ENCODE assay signal across 1 cellular context in the genomic region with DNA sequence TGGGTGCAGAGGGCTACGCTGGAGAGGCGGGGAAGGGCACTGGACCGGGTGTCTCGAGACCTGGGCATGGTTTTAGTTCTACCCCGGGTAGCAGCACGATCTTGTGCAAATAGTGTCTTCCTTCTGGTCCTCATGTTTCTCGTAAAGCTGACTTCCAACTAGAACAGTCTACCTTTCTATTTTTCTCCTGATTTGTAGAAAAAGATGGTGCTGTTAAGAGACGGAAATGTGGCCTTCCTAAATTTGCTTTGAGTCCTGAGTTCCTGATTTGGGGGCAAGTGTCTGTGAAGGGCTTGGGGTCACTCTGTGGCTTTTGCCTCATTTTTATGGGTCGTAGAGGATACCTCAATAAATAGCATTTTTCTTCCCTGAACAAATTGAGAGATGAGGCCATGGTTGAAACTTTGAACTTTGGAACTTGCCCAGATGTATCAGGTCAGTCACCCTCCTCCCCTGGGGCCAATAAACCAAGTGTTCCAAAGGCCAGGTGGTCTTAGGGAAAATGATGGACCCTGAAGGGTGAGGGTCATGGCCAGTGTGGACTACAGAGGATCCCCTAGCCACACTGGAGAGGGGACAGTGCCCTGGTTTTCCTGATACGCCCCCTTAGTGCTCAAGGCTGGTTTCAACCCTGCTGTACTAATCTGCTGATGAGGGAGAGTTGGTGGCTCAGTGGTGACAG.
TF ChIP-seq lines count a peak whose summit lies in the region.

No MANE protein-coding gene starts in this region.

TF ChIP-seq in HepG2, 621 proteins besides CTCF, POLR2A, EP300 and RAD21 (continued from another document and continues in another):
- TF ChIP-seq CCDC6 (CRISPR knock-in tag; IDR thresholded peaks at IDR 0.05), result no peak
- TF ChIP-seq, protein P1, sequence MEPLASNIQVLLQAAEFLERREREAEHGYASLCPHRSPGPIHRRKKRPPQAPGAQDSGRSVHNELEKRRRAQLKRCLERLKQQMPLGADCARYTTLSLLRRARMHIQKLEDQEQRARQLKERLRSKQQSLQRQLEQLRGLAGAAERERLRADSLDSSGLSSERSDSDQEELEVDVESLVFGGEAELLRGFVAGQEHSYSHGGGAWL (CRISPR knock-in tag; IDR thresholded peaks at IDR 0.05), result no peak
- no peak for TF ChIP-seq ZBTB21 (CRISPR knock-in tag; IDR thresholded peaks at IDR 0.05)
- TF ChIP-seq, protein P2, sequence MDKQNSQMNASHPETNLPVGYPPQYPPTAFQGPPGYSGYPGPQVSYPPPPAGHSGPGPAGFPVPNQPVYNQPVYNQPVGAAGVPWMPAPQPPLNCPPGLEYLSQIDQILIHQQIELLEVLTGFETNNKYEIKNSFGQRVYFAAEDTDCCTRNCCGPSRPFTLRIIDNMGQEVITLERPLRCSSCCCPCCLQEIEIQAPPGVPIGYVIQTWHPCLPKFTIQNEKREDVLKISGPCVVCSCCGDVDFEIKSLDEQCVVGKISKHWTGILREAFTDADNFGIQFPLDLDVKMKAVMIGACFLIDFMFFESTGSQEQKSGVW (CRISPR knock-in tag; IDR thresholded peaks at IDR 0.05; ENCODE audit: borderline replicate concordance), result no peak
- TF ChIP-seq JUNB (CRISPR knock-in tag; IDR thresholded peaks at IDR 0.05; ENCODE audit: borderline replicate concordance), result no peak
- no peak for TF ChIP-seq NAIF1 (CRISPR knock-in tag; IDR thresholded peaks at IDR 0.05; ENCODE audit: borderline replicate concordance)
- TF ChIP-seq TBP (CRISPR knock-in tag; IDR thresholded peaks at IDR 0.05), result no peak
- TF ChIP-seq, protein P3, sequence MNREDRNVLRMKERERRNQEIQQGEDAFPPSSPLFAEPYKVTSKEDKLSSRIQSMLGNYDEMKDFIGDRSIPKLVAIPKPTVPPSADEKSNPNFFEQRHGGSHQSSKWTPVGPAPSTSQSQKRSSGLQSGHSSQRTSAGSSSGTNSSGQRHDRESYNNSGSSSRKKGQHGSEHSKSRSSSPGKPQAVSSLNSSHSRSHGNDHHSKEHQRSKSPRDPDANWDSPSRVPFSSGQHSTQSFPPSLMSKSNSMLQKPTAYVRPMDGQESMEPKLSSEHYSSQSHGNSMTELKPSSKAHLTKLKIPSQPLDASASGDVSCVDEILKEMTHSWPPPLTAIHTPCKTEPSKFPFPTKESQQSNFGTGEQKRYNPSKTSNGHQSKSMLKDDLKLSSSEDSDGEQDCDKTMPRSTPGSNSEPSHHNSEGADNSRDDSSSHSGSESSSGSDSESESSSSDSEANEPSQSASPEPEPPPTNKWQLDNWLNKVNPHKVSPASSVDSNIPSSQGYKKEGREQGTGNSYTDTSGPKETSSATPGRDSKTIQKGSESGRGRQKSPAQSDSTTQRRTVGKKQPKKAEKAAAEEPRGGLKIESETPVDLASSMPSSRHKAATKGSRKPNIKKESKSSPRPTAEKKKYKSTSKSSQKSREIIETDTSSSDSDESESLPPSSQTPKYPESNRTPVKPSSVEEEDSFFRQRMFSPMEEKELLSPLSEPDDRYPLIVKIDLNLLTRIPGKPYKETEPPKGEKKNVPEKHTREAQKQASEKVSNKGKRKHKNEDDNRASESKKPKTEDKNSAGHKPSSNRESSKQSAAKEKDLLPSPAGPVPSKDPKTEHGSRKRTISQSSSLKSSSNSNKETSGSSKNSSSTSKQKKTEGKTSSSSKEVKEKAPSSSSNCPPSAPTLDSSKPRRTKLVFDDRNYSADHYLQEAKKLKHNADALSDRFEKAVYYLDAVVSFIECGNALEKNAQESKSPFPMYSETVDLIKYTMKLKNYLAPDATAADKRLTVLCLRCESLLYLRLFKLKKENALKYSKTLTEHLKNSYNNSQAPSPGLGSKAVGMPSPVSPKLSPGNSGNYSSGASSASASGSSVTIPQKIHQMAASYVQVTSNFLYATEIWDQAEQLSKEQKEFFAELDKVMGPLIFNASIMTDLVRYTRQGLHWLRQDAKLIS (CRISPR knock-in tag; IDR thresholded peaks at IDR 0.05), result no peak
- TF ChIP-seq, protein P4, sequence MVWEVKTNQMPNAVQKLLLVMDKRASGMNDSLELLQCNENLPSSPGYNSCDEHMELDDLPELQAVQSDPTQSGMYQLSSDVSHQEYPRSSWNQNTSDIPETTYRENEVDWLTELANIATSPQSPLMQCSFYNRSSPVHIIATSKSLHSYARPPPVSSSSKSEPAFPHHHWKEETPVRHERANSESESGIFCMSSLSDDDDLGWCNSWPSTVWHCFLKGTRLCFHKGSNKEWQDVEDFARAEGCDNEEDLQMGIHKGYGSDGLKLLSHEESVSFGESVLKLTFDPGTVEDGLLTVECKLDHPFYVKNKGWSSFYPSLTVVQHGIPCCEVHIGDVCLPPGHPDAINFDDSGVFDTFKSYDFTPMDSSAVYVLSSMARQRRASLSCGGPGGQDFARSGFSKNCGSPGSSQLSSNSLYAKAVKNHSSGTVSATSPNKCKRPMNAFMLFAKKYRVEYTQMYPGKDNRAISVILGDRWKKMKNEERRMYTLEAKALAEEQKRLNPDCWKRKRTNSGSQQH (CRISPR knock-in tag; IDR thresholded peaks at IDR 0.05; ENCODE audit: low read depth), result 0 out of 2 replicates have a peak, but pooled peaks have one; percentile 23
- no peak for TF ChIP-seq NFYC (CRISPR knock-in tag; IDR thresholded peaks at IDR 0.05)
- no peak for TF ChIP-seq KDM3A (CRISPR knock-in tag; IDR thresholded peaks at IDR 0.05; ENCODE audit: low read depth)
- TF ChIP-seq, protein P5, sequence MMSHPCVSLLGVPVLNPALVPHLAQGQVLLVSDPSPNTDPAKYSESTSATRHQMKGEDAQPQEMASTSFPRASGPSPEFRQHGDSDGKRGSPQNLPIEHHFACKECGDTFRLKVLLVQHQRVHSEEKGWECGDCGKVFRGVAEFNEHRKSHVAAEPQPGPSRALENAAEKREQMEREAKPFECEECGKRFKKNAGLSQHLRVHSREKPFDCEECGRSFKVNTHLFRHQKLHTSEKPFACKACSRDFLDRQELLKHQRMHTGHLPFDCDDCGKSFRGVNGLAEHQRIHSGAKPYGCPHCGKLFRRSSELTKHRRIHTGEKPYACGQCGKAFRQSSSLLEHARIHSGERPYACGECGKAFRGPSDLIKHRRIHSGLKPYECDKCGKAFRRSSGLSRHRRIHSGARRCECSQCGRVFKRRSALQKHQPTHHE (CRISPR knock-in tag; IDR thresholded peaks at IDR 0.05; ENCODE audit: borderline replicate concordance), result no peak
- TF ChIP-seq KLF12 (CRISPR knock-in tag; IDR thresholded peaks at IDR 0.05; ENCODE audit: borderline replicate concordance), result 0 out of 2 replicates have a peak, but pooled peaks have one; percentile 7
- no peak for TF ChIP-seq ZNF549 (CRISPR knock-in tag; IDR thresholded peaks at IDR 0.05)
- no peak for TF ChIP-seq ZNF33A (CRISPR knock-in tag; IDR thresholded peaks at IDR 0.05; ENCODE audit: borderline replicate concordance)
- TF ChIP-seq FOXP1 (IDR thresholded peaks at IDR 0.05), result no peak
- TF ChIP-seq FOXP1 (CRISPR knock-in tag; IDR thresholded peaks at IDR 0.05), result no peak
- no peak for TF ChIP-seq MBNL3 (CRISPR knock-in tag; conservative IDR thresholded peaks at IDR 0.05)
- no peak for TF ChIP-seq GLI4 (CRISPR knock-in tag; IDR thresholded peaks at IDR 0.05; ENCODE audit: borderline replicate concordance)
- TF ChIP-seq RXRA (CRISPR knock-in tag; IDR thresholded peaks at IDR 0.05), result peak; percentile 48; the same call in 1 of the 2 replicates
- TF ChIP-seq, protein P6, sequence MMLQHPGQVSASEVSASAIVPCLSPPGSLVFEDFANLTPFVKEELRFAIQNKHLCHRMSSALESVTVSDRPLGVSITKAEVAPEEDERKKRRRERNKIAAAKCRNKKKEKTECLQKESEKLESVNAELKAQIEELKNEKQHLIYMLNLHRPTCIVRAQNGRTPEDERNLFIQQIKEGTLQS (CRISPR knock-in tag; IDR thresholded peaks at IDR 0.05), result no peak; the same call in 1 of the 2 replicates
- TF ChIP-seq, protein P7, sequence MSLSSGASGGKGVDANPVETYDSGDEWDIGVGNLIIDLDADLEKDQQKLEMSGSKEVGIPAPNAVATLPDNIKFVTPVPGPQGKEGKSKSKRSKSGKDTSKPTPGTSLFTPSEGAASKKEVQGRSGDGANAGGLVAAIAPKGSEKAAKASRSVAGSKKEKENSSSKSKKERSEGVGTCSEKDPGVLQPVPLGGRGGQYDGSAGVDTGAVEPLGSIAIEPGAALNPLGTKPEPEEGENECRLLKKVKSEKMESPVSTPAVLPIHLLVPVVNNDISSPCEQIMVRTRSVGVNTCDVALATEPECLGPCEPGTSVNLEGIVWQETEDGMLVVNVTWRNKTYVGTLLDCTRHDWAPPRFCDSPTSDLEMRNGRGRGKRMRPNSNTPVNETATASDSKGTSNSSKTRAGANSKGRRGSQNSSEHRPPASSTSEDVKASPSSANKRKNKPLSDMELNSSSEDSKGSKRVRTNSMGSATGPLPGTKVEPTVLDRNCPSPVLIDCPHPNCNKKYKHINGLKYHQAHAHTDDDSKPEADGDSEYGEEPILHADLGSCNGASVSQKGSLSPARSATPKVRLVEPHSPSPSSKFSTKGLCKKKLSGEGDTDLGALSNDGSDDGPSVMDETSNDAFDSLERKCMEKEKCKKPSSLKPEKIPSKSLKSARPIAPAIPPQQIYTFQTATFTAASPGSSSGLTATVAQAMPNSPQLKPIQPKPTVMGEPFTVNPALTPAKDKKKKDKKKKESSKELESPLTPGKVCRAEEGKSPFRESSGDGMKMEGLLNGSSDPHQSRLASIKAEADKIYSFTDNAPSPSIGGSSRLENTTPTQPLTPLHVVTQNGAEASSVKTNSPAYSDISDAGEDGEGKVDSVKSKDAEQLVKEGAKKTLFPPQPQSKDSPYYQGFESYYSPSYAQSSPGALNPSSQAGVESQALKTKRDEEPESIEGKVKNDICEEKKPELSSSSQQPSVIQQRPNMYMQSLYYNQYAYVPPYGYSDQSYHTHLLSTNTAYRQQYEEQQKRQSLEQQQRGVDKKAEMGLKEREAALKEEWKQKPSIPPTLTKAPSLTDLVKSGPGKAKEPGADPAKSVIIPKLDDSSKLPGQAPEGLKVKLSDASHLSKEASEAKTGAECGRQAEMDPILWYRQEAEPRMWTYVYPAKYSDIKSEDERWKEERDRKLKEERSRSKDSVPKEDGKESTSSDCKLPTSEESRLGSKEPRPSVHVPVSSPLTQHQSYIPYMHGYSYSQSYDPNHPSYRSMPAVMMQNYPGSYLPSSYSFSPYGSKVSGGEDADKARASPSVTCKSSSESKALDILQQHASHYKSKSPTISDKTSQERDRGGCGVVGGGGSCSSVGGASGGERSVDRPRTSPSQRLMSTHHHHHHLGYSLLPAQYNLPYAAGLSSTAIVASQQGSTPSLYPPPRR (CRISPR knock-in tag; IDR thresholded peaks at IDR 0.05; ENCODE audit: borderline replicate concordance), result no peak
- TF ChIP-seq ZNF326 (CRISPR knock-in tag; IDR thresholded peaks at IDR 0.05; ENCODE audit: borderline replicate concordance), result no peak
- TF ChIP-seq KDM6A (CRISPR knock-in tag; IDR thresholded peaks at IDR 0.05; ENCODE audit: low read depth), result 0 out of 2 replicates have a peak, but pooled peaks have one; percentile 6
- no peak for TF ChIP-seq ZNF331 (CRISPR knock-in tag; IDR thresholded peaks at IDR 0.05)
- peak; percentile 58 for TF ChIP-seq ASH2L (IDR thresholded peaks at IDR 0.05; ENCODE audit: insufficient read length, low read depth, low read length)
- no peak for TF ChIP-seq HOXA3 (CRISPR knock-in tag; IDR thresholded peaks at IDR 0.05)
- TF ChIP-seq ZNF230 (CRISPR knock-in tag; IDR thresholded peaks at IDR 0.05), result no peak; the same call in 1 of the 2 replicates
- peak; percentile 82 for TF ChIP-seq NR2F6 (IDR thresholded peaks at IDR 0.05)
- peak; percentile 74 for TF ChIP-seq NR2F6 (CRISPR knock-in tag; IDR thresholded peaks at IDR 0.05)
- TF ChIP-seq, protein P8, sequence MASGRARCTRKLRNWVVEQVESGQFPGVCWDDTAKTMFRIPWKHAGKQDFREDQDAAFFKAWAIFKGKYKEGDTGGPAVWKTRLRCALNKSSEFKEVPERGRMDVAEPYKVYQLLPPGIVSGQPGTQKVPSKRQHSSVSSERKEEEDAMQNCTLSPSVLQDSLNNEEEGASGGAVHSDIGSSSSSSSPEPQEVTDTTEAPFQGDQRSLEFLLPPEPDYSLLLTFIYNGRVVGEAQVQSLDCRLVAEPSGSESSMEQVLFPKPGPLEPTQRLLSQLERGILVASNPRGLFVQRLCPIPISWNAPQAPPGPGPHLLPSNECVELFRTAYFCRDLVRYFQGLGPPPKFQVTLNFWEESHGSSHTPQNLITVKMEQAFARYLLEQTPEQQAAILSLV (CRISPR knock-in tag; IDR thresholded peaks at IDR 0.05; ENCODE audit: borderline replicate concordance), result peak; percentile 62; the same call in 1 of the 2 replicates
- TF ChIP-seq, protein P9, sequence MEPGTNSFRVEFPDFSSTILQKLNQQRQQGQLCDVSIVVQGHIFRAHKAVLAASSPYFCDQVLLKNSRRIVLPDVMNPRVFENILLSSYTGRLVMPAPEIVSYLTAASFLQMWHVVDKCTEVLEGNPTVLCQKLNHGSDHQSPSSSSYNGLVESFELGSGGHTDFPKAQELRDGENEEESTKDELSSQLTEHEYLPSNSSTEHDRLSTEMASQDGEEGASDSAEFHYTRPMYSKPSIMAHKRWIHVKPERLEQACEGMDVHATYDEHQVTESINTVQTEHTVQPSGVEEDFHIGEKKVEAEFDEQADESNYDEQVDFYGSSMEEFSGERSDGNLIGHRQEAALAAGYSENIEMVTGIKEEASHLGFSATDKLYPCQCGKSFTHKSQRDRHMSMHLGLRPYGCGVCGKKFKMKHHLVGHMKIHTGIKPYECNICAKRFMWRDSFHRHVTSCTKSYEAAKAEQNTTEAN (CRISPR knock-in tag; conservative IDR thresholded peaks at IDR 0.05), result 0 out of 2 replicates have a peak, but pooled peaks have one; percentile 7
- peak; percentile 42; the same call in 1 of the 2 replicates for TF ChIP-seq SPEN (CRISPR knock-in tag; IDR thresholded peaks at IDR 0.05; ENCODE audit: low read depth)
- peak; percentile 74 for TF ChIP-seq RARA (CRISPR knock-in tag; IDR thresholded peaks at IDR 0.05)
- no peak; the same call in 1 of the 2 replicates for TF ChIP-seq EHMT2 (IDR thresholded peaks at IDR 0.05; ENCODE audit: borderline replicate concordance, low read depth, low read length)
- TF ChIP-seq FOXM1 (CRISPR knock-in tag; IDR thresholded peaks at IDR 0.05), result no peak
- TF ChIP-seq, protein P10, sequence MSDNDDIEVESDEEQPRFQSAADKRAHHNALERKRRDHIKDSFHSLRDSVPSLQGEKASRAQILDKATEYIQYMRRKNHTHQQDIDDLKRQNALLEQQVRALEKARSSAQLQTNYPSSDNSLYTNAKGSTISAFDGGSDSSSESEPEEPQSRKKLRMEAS (IDR thresholded peaks at IDR 0.05), result no peak
- TF ChIP-seq, protein P11, sequence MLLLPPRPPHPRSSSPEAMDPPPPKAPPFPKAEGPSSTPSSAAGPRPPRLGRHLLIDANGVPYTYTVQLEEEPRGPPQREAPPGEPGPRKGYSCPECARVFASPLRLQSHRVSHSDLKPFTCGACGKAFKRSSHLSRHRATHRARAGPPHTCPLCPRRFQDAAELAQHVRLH (CRISPR knock-in tag; IDR thresholded peaks at IDR 0.05; ENCODE audit: borderline replicate concordance, low read depth), result no peak
- 0 out of 2 replicates have a peak, but pooled peaks have one; percentile 14 for TF ChIP-seq ZNF296 (CRISPR knock-in tag; conservative IDR thresholded peaks at IDR 0.05)
- no peak for TF ChIP-seq ATF7 (IDR thresholded peaks at IDR 0.05)
- no peak for TF ChIP-seq ATF7 (CRISPR knock-in tag; IDR thresholded peaks at IDR 0.05)
- TF ChIP-seq ATRX (CRISPR knock-in tag; IDR thresholded peaks at IDR 0.05; ENCODE audit: borderline replicate concordance), result no peak
- no peak for TF ChIP-seq CBX1 (IDR thresholded peaks at IDR 0.05; ENCODE audit: low read depth)
- TF ChIP-seq, protein P12, sequence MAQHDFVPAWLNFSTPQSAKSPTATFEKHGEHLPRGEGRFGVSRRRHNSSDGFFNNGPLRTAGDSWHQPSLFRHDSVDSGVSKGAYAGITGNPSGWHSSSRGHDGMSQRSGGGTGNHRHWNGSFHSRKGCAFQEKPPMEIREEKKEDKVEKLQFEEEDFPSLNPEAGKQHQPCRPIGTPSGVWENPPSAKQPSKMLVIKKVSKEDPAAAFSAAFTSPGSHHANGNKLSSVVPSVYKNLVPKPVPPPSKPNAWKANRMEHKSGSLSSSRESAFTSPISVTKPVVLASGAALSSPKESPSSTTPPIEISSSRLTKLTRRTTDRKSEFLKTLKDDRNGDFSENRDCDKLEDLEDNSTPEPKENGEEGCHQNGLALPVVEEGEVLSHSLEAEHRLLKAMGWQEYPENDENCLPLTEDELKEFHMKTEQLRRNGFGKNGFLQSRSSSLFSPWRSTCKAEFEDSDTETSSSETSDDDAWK (CRISPR knock-in tag; IDR thresholded peaks at IDR 0.05), result no peak
